ENCODE assay signal across 24 cellular contexts in genomic region chr20:20500312-20500711, GRCh38.
"Had no signal": no experiment of that assay in that cellular context is flagged by ENCODE, and none has a peak within 500 bp of the region (broad histone marks: within the 10 kb centered on the region; RNA-seq: fewer than 3 reads in every experiment).

No MANE protein-coding gene starts in this region.

- H3K4me3 ChIP-seq: coronary artery, dorsolateral prefrontal cortex, esophagus muscularis mucosa, gastroesophageal sphincter, heart left ventricle, hepatocyte, left lung, lower lobe of right lung, mucosa of descending colon had no signal

- FAIRE-seq: colon, endothelial cell of umbilical vein, frontal cortex, keratinocyte had no signal

- DNase-seq: dermis blood vessel endothelial cell; dorsolateral prefrontal cortex; effector CD4-positive, alpha-beta T cell; effector memory CD4-positive, alpha-beta T cell; foreskin keratinocyte; heart left ventricle; hypothalamus; immature natural killer cell; left cardiac atrium; left lung; left ventricle myocardium superior; lower lobe of right lung; mesenchymal stem cell; mucosa of descending colon; naive B cell had no signal

- H3K9me3 ChIP-seq: esophagus muscularis mucosa, gastroesophageal sphincter, heart left ventricle, left lung, lower lobe of right lung, mucosa of descending colon had no signal

- H3K4me1 Mint-ChIP-seq: naive B cell had no signal

- H3K4me1 ChIP-seq: foreskin keratinocyte, heart left ventricle had no signal

- H3K27ac Mint-ChIP-seq: immature natural killer cell, mesothelial cell of epicardium had no signal

- H3K9me3 Mint-ChIP-seq: immature natural killer cell, mesothelial cell of epicardium, naive B cell had no signal

- H3K4me2 ChIP-seq: hepatocyte had no signal

- H3K4me3 Mint-ChIP-seq: immature natural killer cell, mesothelial cell of epicardium, naive B cell had no signal

- H3K27ac ChIP-seq: coronary artery, esophagus muscularis mucosa, foreskin keratinocyte, gastroesophageal sphincter, heart left ventricle, hepatocyte, left lung, lower lobe of right lung had no signal

- ATAC-seq: foreskin keratinocyte, gastroesophageal sphincter, heart left ventricle, left cardiac atrium, left lung, left ventricle myocardium superior, lower lobe of right lung, mucosa of descending colon had no signal

- H3K27me3 Mint-ChIP-seq: naive B cell had no signal
